In genomic region chr1:36088577-36089392, GRCh38 we compare ENCODE assay signal across 8 cellular contexts. TPM values are rescaled to one million over a fixed set of nuclear protein-coding genes. Genes with fewer than 3 reads are reported as not detected.
DNase-seq lines count a peak whose midpoint lies in the region; ATAC-seq and TF ChIP-seq lines count a peak whose summit lies in the region.

TSS of gene ADPRS (plus strand) at chr1:36088892. CDS start at chr1:36088905, 13 bp downstream.

- H3K9me3 ChIP-seq in BLaER1, result no peaks in the 10 kb centered on the region

- POLR2A ChIA-PET in activated CD4-positive, alpha-beta T cell treated with anti-CD3 and anti-CD28 coated beads for 36 hours (lab: Charles Lee), result no interaction called here

- H3K27me3 ChIP-seq in BLaER1, result no peaks in the 10 kb centered on the region

- intact Hi-C loops in activated CD4-positive, alpha-beta T cell treated with anti-CD3 and anti-CD28 coated beads for 36 hours (cut with DNase I, micrococcal nuclease), result loop anchor here (1.0 to 10.0 kb wide), 6 partner anchors 61 to 298 kb away; partner anchors contain the start of genes AGO1 (in 2 of the 2), AGO3 (in 2 of the 2), THRAP3 (in 2 of the 2) and TRAPPC3 (in 2 of the 2)

- peaks cover 92% of the 10 kb centered on the region for H3K4me1 ChIP-seq in BLaER1

- peak within 1 kb of the TSS; percentile 96 for H3K27ac Mint-ChIP-seq in activated CD4-positive, alpha-beta T cell treated with anti-CD3 and anti-CD28 coated beads for 36 hours

- peaks cover 39% of the 10 kb centered on the region for H4K20me1 ChIP-seq in BLaER1

- H3K4me2 ChIP-seq in BLaER1, result peak within 1 kb of the TSS; percentile 96

- ATAC-seq in HG03439 (IDR thresholded peaks at IDR 0.05; ENCODE audit: unreplicated experiment), result peak; percentile 87
- ATAC-seq in activated CD4-positive, alpha-beta T cell treated with anti-CD3 and anti-CD28 coated beads for 36 hours, result peak; percentile 89

- H3K27ac ChIP-seq in BLaER1, result peak within 1 kb of the TSS; percentile 94

- DNase-seq in GM19238 (ENCODE audit: insufficient read length, low spot score) (peak; percentile 94), NCI-H510A (lab: John Stamatoyannopoulos, UW) (peak; percentile 98), choroid plexus epithelial cell (ENCODE audit: low read depth) (peak; percentile 94), kidney tubule cell (ENCODE audit: low spot score) (peak; percentile 90)
- DNase-seq in activated CD4-positive, alpha-beta T cell treated with anti-CD3 and anti-CD28 coated beads for 36 hours, result peak; percentile 95
- peak; percentile 81 to 82 for DNase-seq in stimulated activated CD4-positive, alpha-beta T cell treated with anti-CD3 and anti-CD28 coated beads, Interleukin-1b, Interleukin-23, amount 100 ng/mL, for 1 hour (ENCODE audit: low read depth in 2 of 2)

- peak within 1 kb of the TSS; percentile 91 for H3K4me3 ChIP-seq in BLaER1
- H3K4me3 ChIP-seq in choroid plexus epithelial cell (ENCODE audit: low read depth, low read length), result peak within 1 kb of the TSS; percentile 95

- peaks cover 25% of the 10 kb centered on the region for H3K36me3 Mint-ChIP-seq in activated CD4-positive, alpha-beta T cell treated with anti-CD3 and anti-CD28 coated beads for 36 hours (ENCODE audit: low read depth)

- no peaks in the 10 kb centered on the region for H3K9me3 Mint-ChIP-seq in activated CD4-positive, alpha-beta T cell treated with anti-CD3 and anti-CD28 coated beads for 36 hours (ENCODE audit: low read depth)

- CTCF ChIA-PET in activated CD4-positive, alpha-beta T cell treated with anti-CD3 and anti-CD28 coated beads for 36 hours (lab: Charles Lee), result interaction anchor here (1.2 kb wide), 1 partner anchor 11 kb away, joined by 3 read pairs; no protein-coding TSS in a partner anchor

- peak; percentile 69 for TF ChIP-seq CTCF in choroid plexus epithelial cell (conservative IDR thresholded peaks at IDR 0.05; ENCODE audit: low read depth, low read length)

- H3K36me3 ChIP-seq in BLaER1, result peaks cover 34% of the 10 kb centered on the region

- peak within 1 kb of the TSS; percentile 88 for H3K4me3 Mint-ChIP-seq in activated CD4-positive, alpha-beta T cell treated with anti-CD3 and anti-CD28 coated beads for 36 hours

- peak within 1 kb of the TSS; percentile 89 for H3K9ac ChIP-seq in BLaER1

- H3K27me3 Mint-ChIP-seq in activated CD4-positive, alpha-beta T cell treated with anti-CD3 and anti-CD28 coated beads for 36 hours, result peaks cover 16% of the 10 kb centered on the region

- peaks cover 19% of the 10 kb centered on the region for H3K4me1 Mint-ChIP-seq in activated CD4-positive, alpha-beta T cell treated with anti-CD3 and anti-CD28 coated beads for 36 hours

RNA-seq across cellular contexts. Expression of gene ADPRS, which starts in this region (rescaled TPM):
- total RNA-seq in activated CD4-positive, alpha-beta T cell treated with anti-CD3 and anti-CD28 coated beads for 36 hours, result 10 to 100 TPM; 34.0 to 43.9 TPM

Comparison
In these comparisons a context has a peak if more than half of its experiments do, and no peak if none do; other contexts are left out.
1. Peak in every context shown above with its lines: DNase-seq, ATAC-seq, H3K4me3 ChIP-seq and H3K27ac ChIP-seq.